Comparison of ENCODE assay signal across 9 cellular contexts in genomic region chr6:158474961-158475343, GRCh38.
DNase-seq lines count a peak whose midpoint lies in the region; ATAC-seq, FAIRE-seq and TF ChIP-seq lines count a peak whose summit lies in the region.
"Had no signal": no experiment of that assay in that cellular context is flagged by ENCODE, and none has a peak within 500 bp of the region (broad histone marks: within the 10 kb centered on the region; RNA-seq: fewer than 3 reads in every experiment).

No MANE protein-coding gene starts in this region.

- no peak for FAIRE-seq in GM12891 (lab: Jason Lieb, UNC)

- peaks cover 9% of the 10 kb centered on the region; the same call in 2 of the 3 replicates for H3K4me1 Mint-ChIP-seq in GM23338
- H3K4me1 Mint-ChIP-seq: activated T-helper 17 cell treated with anti-CD3 and anti-CD28 coated beads, Interleukin-2, amount 50 U/mL, for 72 hours had no signal

- H3K4me3 Mint-ChIP-seq in GM23338 = no peak overlapping the region
- H3K4me3 Mint-ChIP-seq: activated T-helper 17 cell treated with anti-CD3 and anti-CD28 coated beads, Interleukin-2, amount 50 U/mL, for 72 hours had no signal

- H4K20me1 ChIP-seq in GM23338 (replicated peaks; ENCODE audit: insufficient read depth) (peaks cover 14% of the 10 kb centered on the region), PC-3 (ENCODE audit: low read length) (no peaks in the 10 kb centered on the region), hepatocyte (ENCODE audit: insufficient read depth, poor library complexity, severe bottlenecking) (no peaks in the 10 kb centered on the region)

- H3K79me2 ChIP-seq in GM23338 (replicated peaks; ENCODE audit: insufficient read depth) (no peaks in the 10 kb centered on the region), PC-3 (ENCODE audit: low read length) (no peaks in the 10 kb centered on the region), hepatocyte (peaks cover 2% of the 10 kb centered on the region)

- H3F3A ChIP-seq in GM23338 (replicated peaks; ENCODE audit: low read depth) (no peaks in the 10 kb centered on the region), PC-3 (ENCODE audit: low read length, unreplicated experiment) (no peaks in the 10 kb centered on the region)

- no peaks in the 10 kb centered on the region for H3K9me3 ChIP-seq in PC-3 (ENCODE audit: low read length)
- no peaks in the 10 kb centered on the region for H3K9me3 ChIP-seq in hepatocyte (ENCODE audit: low read depth)

- 69% methylated on average over 5 of the region's 5 CpGs for WGBS in hepatocyte (ENCODE audit: low lambda C conversion rate, missing lambda C conversion rate)

- POLR2A ChIA-PET in PC-3 (lab: Charles Lee; ENCODE audit: unreplicated experiment) = interaction anchor here (0.6 kb wide), 1 partner anchor 314 kb away, joined by 3 read pairs; no protein-coding TSS in a partner anchor

- DNase-seq in DMS153 treated with DMSO at 0.1 percent for 48 hours (lab: John Stamatoyannopoulos, UW; ENCODE audit: unreplicated experiment) (peak; percentile 91), GM23338 (ENCODE audit: low spot score) (no peak), PC-3 (peak; percentile 89), hepatocyte (ENCODE audit: low spot score) (peak; percentile 11), DMS 273 treated with DMSO at 0.1 percent for 48 hours (lab: John Stamatoyannopoulos, UW) (no peak), GM12891 (ENCODE audit: insufficient read length, low spot score) (no peak)
- no peak for DNase-seq in activated CD4-positive, CD25-positive, alpha-beta regulatory T cell treated with anti-CD3 and anti-CD28 coated beads, Interleukin-2, amount 50 U/mL, for 72 hours
- no peak for DNase-seq in activated naive CD4-positive, alpha-beta T cell treated with Interleukin-2 at 50 U/mL for 16 hours

- TF ChIP-seq POLR2A in GM12891 (IDR thresholded peaks at IDR 0.05; ENCODE audit: low read depth, low read length) = no peak

- H3K27me3 Mint-ChIP-seq in GM23338 (ENCODE audit: insufficient read depth, low read depth, poor library complexity) = peaks cover 16% of the 10 kb centered on the region
- H3K27me3 Mint-ChIP-seq: activated T-helper 17 cell treated with anti-CD3 and anti-CD28 coated beads, Interleukin-2, amount 50 U/mL, for 72 hours had no signal

- H3K4me3 ChIP-seq in GM23338 (no peak overlapping the region), PC-3 (ENCODE audit: low read length) (peak overlapping the region; percentile 51), hepatocyte (no peak overlapping the region)

- H3K9me2 ChIP-seq in GM23338 (ENCODE audit: insufficient read depth) (no peaks in the 10 kb centered on the region), PC-3 (replicated peaks; ENCODE audit: low read length) (no peaks in the 10 kb centered on the region), hepatocyte (replicated peaks; ENCODE audit: insufficient read depth) (no peaks in the 10 kb centered on the region)

- TF ChIP-seq CTCF in GM23338 (conservative IDR thresholded peaks at IDR 0.05; ENCODE audit: low read depth in 2 of 2) = no peak
- no peak for TF ChIP-seq CTCF in PC-3 (conservative IDR thresholded peaks at IDR 0.05; ENCODE audit: low read depth, low read length)
- no peak for TF ChIP-seq CTCF in hepatocyte (IDR thresholded peaks at IDR 0.05; ENCODE audit: poor library complexity)

- peaks cover 31% of the 10 kb centered on the region for H3K27me3 ChIP-seq in GM23338 (ENCODE audit: insufficient read depth)
- H3K27me3 ChIP-seq in PC-3 (ENCODE audit: low read length) = no peaks in the 10 kb centered on the region
- H3K27me3 ChIP-seq in hepatocyte = no peaks in the 10 kb centered on the region

- peaks cover 4% of the 10 kb centered on the region; the same call in 1 of the 3 replicates for H3K9me3 Mint-ChIP-seq in GM23338
- H3K9me3 Mint-ChIP-seq: activated T-helper 17 cell treated with anti-CD3 and anti-CD28 coated beads, Interleukin-2, amount 50 U/mL, for 72 hours had no signal

- H2AFZ ChIP-seq in GM23338 = no peak overlapping the region
- H2AFZ ChIP-seq in PC-3 (ENCODE audit: low read length) = peak overlapping the region; percentile 25; the same call in 1 of the 2 replicates
- H2AFZ ChIP-seq in hepatocyte = no peak overlapping the region

- peak overlapping the region; percentile 81 for H3K9ac ChIP-seq in PC-3 (ENCODE audit: low read length)

- CTCF ChIA-PET in PC-3 (lab: Charles Lee) = interaction anchor here (1.0 kb wide), 1 partner anchor 44 kb away, joined by 3 read pairs; no protein-coding TSS in a partner anchor

- H3K36me3 Mint-ChIP-seq in GM23338 (ENCODE audit: low read depth) = peaks cover 10% of the 10 kb centered on the region

- ATAC-seq in GM23338 (peak; percentile 59), PC-3 (peak; percentile 84)

- H3K4me2 ChIP-seq in GM23338 = no peak overlapping the region
- peak overlapping the region; percentile 77 for H3K4me2 ChIP-seq in PC-3 (ENCODE audit: low read length)
- H3K4me2 ChIP-seq in hepatocyte = peak overlapping the region; percentile 51

- H3K27ac ChIP-seq in GM23338 (ENCODE audit: low read depth) = no peak overlapping the region
- peak overlapping the region; percentile 99 for H3K27ac ChIP-seq in PC-3 (ENCODE audit: low read length)
- peak overlapping the region; percentile 85 for H3K27ac ChIP-seq in hepatocyte

- TSS peak; percentile 26 for BruUV-seq in PC-3 (replicated peaks; lab: Mats Ljungman, UMichigan)

- no peak overlapping the region for H3K27ac Mint-ChIP-seq in GM23338
- H3K27ac Mint-ChIP-seq: activated T-helper 17 cell treated with anti-CD3 and anti-CD28 coated beads, Interleukin-2, amount 50 U/mL, for 72 hours had no signal

- peaks cover 6% of the 10 kb centered on the region; the same call in 1 of the 2 replicates for H3K4me1 ChIP-seq in GM23338 (ENCODE audit: insufficient read depth)
- H3K4me1 ChIP-seq in PC-3 (ENCODE audit: insufficient read depth, low read length) = peaks cover 31% of the 10 kb centered on the region
- H3K4me1 ChIP-seq in hepatocyte (ENCODE audit: insufficient read depth) = peaks cover 21% of the 10 kb centered on the region

- intact Hi-C loops in PC-3 (cut with micrococcal nuclease) = no loop called here

- H3K36me3 ChIP-seq in GM23338 (ENCODE audit: insufficient read depth) (peaks cover 7% of the 10 kb centered on the region; the same call in 1 of the 2 replicates), PC-3 (ENCODE audit: low read depth, low read length) (no peaks in the 10 kb centered on the region), hepatocyte (replicated peaks; ENCODE audit: insufficient read depth, low read depth) (no peaks in the 10 kb centered on the region)

TF ChIP-seq in GM23338, 12 proteins besides CTCF, POLR2A, EP300 and RAD21 (continues in another document):
- TF ChIP-seq ETS1 (IDR thresholded peaks at IDR 0.05) (no peak), EZH2 (IDR thresholded peaks at IDR 0.05; ENCODE audit: low read depth, unreplicated experiment) (no peak), STAT1 (IDR thresholded peaks at IDR 0.05; ENCODE audit: unreplicated experiment) (no peak), ZNF114 (CRISPR knock-in tag; IDR thresholded peaks at IDR 0.05) (no peak), POLR2AphosphoS5 (IDR thresholded peaks at IDR 0.05; ENCODE audit: low read depth) (no peak)

TF ChIP-seq in GM12891, 5 proteins besides CTCF, POLR2A, EP300 and RAD21:
- TF ChIP-seq PAX5 (IDR thresholded peaks at IDR 0.05; ENCODE audit: insufficient read depth, low read length, severe bottlenecking) (no peak), POU2F2 (IDR thresholded peaks at IDR 0.05; ENCODE audit: low read depth, low read length) (no peak), SPI1 (IDR thresholded peaks at IDR 0.05; ENCODE audit: low read depth, low read length) (no peak), POLR2AphosphoS5 (IDR thresholded peaks at IDR 0.05; ENCODE audit: low read depth, low read length) (no peak), TAF1 (IDR thresholded peaks at IDR 0.05; ENCODE audit: low read depth, low read length) (no peak)

Comparison
In these comparisons a context has a peak if more than half of its experiments do, and no peak if none do; other contexts are left out.
1. DNase-seq: peak in DMS153 treated with DMSO at 0.1 percent for 48 hours (single experiment), PC-3 (single experiment) and hepatocyte (single experiment); none in GM23338 (single experiment), DMS 273 treated with DMSO at 0.1 percent for 48 hours (single experiment), activated CD4-positive, CD25-positive, alpha-beta regulatory T cell treated with anti-CD3 and anti-CD28 coated beads, Interleukin-2, amount 50 U/mL, for 72 hours (single experiment), activated naive CD4-positive, alpha-beta T cell treated with Interleukin-2 at 50 U/mL for 16 hours (single experiment) and GM12891 (single experiment).